Comparison of ENCODE assay signal across 9 cellular contexts in genomic region chr9:114238919-114239879, GRCh38.
DNase-seq lines count a peak whose midpoint lies in the region; ATAC-seq and TF ChIP-seq lines count a peak whose summit lies in the region.
"Had no signal": no experiment of that assay in that cellular context is flagged by ENCODE, and none has a peak within 500 bp of the region (broad histone marks: within the 10 kb centered on the region; RNA-seq: fewer than 3 reads in every experiment).

No MANE protein-coding gene starts in this region.

- no peaks in the 10 kb centered on the region for H3K79me1 ChIP-seq in mesenchymal stem cell (replicated peaks; ENCODE audit: low read length, poor library complexity, severe bottlenecking)

- H3K9me3 ChIP-seq in mesenchymal stem cell (ENCODE audit: control insufficient read depth, low read length) = no peaks in the 10 kb centered on the region

- H4K8ac ChIP-seq in mesenchymal stem cell (ENCODE audit: low read length) = no peak overlapping the region

- no peak overlapping the region for H3K23ac ChIP-seq in mesenchymal stem cell (ENCODE audit: low read length in 2 of 2)

- H3K27ac ChIP-seq in coronary artery (peak overlapping the region; percentile 52 to 70), mesenchymal stem cell (ENCODE audit: low read length, poor library complexity, severe bottlenecking) (no peak overlapping the region)

- no peak for TF ChIP-seq CTCF in coronary artery (IDR thresholded peaks at IDR 0.05)

- no peak for ATAC-seq in GM19035 (IDR thresholded peaks at IDR 0.05; ENCODE audit: unreplicated experiment)

- peak; percentile 78 for DNase-seq in D341Med (ENCODE audit: low spot score)
- DNase-seq in NCI-H1092 (lab: John Stamatoyannopoulos, UW) = peak; percentile 31
- no peak for DNase-seq in coronary artery (ENCODE audit: low spot score)
- peak; percentile 42 for DNase-seq in mesenchymal stem cell
- DNase-seq in glomerular visceral epithelial cell (ENCODE audit: extremely low spot score) = no peak
- no peak for DNase-seq in activated naive CD4-positive, alpha-beta T cell treated with Interleukin-2 at 50 U/mL for 16 hours
- no peak for DNase-seq in globus pallidus (ENCODE audit: low spot score)
- DNase-seq: effector CD4-positive, alpha-beta T cell had no signal

- H3K14ac ChIP-seq in mesenchymal stem cell (ENCODE audit: low read length in 2 of 2) = no peak overlapping the region

- no peaks in the 10 kb centered on the region for H3K27me3 ChIP-seq in mesenchymal stem cell (ENCODE audit: control insufficient read depth in 1 of 2, insufficient read depth in 1 of 2, low read length in 2 of 2)

- no peak overlapping the region for H2BK15ac ChIP-seq in mesenchymal stem cell (ENCODE audit: low read depth, poor library complexity, severe bottlenecking)

- H3K4me2 ChIP-seq in mesenchymal stem cell (ENCODE audit: low read length, poor library complexity, severe bottlenecking) = no peak overlapping the region

- H2AK5ac ChIP-seq in mesenchymal stem cell (ENCODE audit: low read length, severe bottlenecking) = no peak overlapping the region

- WGBS in mesenchymal stem cell = 75% methylated on average over 14 of the region's 14 CpGs

- H3K4me3 ChIP-seq in coronary artery (peak overlapping the region; percentile 18), mesenchymal stem cell (ENCODE audit: insufficient read depth in 1 of 2, low read depth in 1 of 2, low read length in 2 of 2) (no peak overlapping the region)

- H2AFZ ChIP-seq in mesenchymal stem cell (ENCODE audit: low read depth, low read length) = no peak overlapping the region

- H4K91ac ChIP-seq in mesenchymal stem cell (ENCODE audit: low read length) = no peak overlapping the region

- no peak overlapping the region for H2BK12ac ChIP-seq in mesenchymal stem cell (ENCODE audit: low read length in 2 of 2)

- H3K4ac ChIP-seq in mesenchymal stem cell (ENCODE audit: low read depth in 1 of 2, low read length in 2 of 2) = no peak overlapping the region

- no peak overlapping the region for H2BK5ac ChIP-seq in mesenchymal stem cell (ENCODE audit: low read depth, low read length, poor library complexity, severe bottlenecking)

- H3K36me3 ChIP-seq in mesenchymal stem cell (ENCODE audit: control insufficient read depth in 1 of 2, insufficient read depth in 2 of 2, low read depth in 1 of 2, low read length in 2 of 2) = peaks cover 0 to 56% of the 10 kb centered on the region in 2 experiments

- no peak overlapping the region for H2BK120ac ChIP-seq in mesenchymal stem cell (ENCODE audit: low read depth, low read length)

- H3K4me1 ChIP-seq in mesenchymal stem cell (ENCODE audit: control insufficient read depth, insufficient read depth, low read depth, low read length) = peaks cover 14% of the 10 kb centered on the region

- peak overlapping the region; percentile 20 for H3K9ac ChIP-seq in mesenchymal stem cell (ENCODE audit: low read length)

- H3K18ac ChIP-seq in mesenchymal stem cell (ENCODE audit: low read depth in 1 of 2, low read length in 2 of 2) = no peak overlapping the region

Comparison
In these comparisons a context has a peak if more than half of its experiments do, and no peak if none do; other contexts are left out.
1. DNase-seq: peak in D341Med (single experiment), NCI-H1092 (single experiment) and mesenchymal stem cell (single experiment); none in coronary artery (single experiment), glomerular visceral epithelial cell (single experiment), activated naive CD4-positive, alpha-beta T cell treated with Interleukin-2 at 50 U/mL for 16 hours (single experiment) and globus pallidus (single experiment).